ENCODE assay signal across 8 cellular contexts in the genomic region with DNA sequence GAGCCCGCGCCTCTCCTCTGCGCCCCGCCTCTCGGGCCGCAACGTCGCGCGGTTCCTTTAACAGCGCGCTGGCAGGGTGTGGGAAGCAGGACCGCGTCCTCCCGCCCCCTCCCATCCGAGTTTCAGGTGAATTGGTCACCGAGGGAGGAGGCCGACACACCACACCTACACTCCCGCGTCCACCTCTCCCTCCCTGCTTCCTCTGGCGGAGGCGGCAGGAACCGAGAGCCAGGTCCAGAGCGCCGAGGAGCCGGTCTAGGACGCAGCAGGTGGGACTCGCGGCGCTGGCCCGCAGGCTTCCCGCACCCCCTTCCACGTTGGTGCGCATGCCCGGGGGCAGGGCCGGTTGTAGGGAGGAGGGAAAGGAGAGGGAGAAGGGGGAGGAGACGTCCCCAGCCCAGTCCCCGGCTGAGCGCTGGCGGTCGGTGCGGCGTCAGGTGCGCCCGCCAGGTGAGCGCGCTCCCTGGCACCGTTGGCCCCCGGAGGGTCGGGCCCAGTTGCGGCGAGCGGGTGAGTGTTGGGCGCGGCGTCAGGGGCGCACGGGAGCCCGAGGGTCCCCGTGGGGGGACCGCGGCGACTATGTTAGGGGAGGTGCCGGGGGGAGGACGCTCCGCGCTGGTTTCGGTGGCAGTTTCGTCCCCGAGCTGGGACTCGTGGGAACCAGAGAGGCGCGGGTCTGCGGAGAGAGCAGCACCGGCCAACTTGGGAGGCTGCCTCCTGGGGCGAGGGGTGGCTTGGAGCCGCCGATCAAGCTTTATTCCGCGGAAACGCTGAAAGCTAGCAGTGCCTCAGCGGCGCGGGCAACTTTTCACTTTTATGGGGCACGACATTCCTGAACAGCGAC. TPM values are rescaled to one million over a fixed set of nuclear protein-coding genes. Genes with fewer than 3 reads are reported as not detected.
DNase-seq lines count a peak whose midpoint lies in the region; ATAC-seq and TF ChIP-seq lines count a peak whose summit lies in the region.

A gene with protein sequence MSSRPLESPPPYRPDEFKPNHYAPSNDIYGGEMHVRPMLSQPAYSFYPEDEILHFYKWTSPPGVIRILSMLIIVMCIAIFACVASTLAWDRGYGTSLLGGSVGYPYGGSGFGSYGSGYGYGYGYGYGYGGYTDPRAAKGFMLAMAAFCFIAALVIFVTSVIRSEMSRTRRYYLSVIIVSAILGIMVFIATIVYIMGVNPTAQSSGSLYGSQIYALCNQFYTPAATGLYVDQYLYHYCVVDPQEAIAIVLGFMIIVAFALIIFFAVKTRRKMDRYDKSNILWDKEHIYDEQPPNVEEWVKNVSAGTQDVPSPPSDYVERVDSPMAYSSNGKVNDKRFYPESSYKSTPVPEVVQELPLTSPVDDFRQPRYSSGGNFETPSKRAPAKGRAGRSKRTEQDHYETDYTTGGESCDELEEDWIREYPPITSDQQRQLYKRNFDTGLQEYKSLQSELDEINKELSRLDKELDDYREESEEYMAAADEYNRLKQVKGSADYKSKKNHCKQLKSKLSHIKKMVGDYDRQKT (plus strand): TSS at position 400 of the 844 bp plus-strand sequence. CDS start 11,455 bp downstream, outside the sequence.

- H3K27me3 ChIP-seq in right atrium auricular region: peaks cover 0 to 6% of the 10 kb centered on the region in 2 donors

- ATAC-seq in HG03025 (IDR thresholded peaks at IDR 0.05; ENCODE audit: low FRiP score, unreplicated experiment): peak; percentile 47
- peak; percentile 44 to 73 for ATAC-seq in activated naive CD4-positive, alpha-beta T cell treated with anti-CD3 and anti-CD28 coated beads, Interleukin-2, amount 50 U/mL, for 72 hours
- ATAC-seq in HG03135 (IDR thresholded peaks at IDR 0.05; ENCODE audit: unreplicated experiment): no peak

- no peaks in the 10 kb centered on the region for H3K9me3 ChIP-seq in right atrium auricular region

- TF ChIP-seq CTCF in right atrium auricular region (IDR thresholded peaks at IDR 0.05): no peak

- H3K27me3 Mint-ChIP-seq in activated CD4-positive, alpha-beta T cell treated with anti-CD3 and anti-CD28 coated beads, Interleukin-2, amount 10 ng/mL, durations not matched to agents 24 days and 14 days: peaks cover 62% of the 10 kb centered on the region

- peak within 1 kb of the TSS; percentile 84 for H3K4me3 Mint-ChIP-seq in activated CD4-positive, alpha-beta T cell treated with anti-CD3 and anti-CD28 coated beads, Interleukin-2, amount 10 ng/mL, durations not matched to agents 24 days and 14 days

- H3K36me3 Mint-ChIP-seq in activated CD4-positive, alpha-beta T cell treated with anti-CD3 and anti-CD28 coated beads, Interleukin-2, amount 10 ng/mL, durations not matched to agents 24 days and 14 days (ENCODE audit: low read depth): no peaks in the 10 kb centered on the region
- no peaks in the 10 kb centered on the region for H3K36me3 Mint-ChIP-seq in activated naive CD4-positive, alpha-beta T cell treated with anti-CD3 and anti-CD28 coated beads, Interleukin-2, amount 50 U/mL, for 72 hours

- peaks cover 4% of the 10 kb centered on the region for H3K4me1 Mint-ChIP-seq in activated CD4-positive, alpha-beta T cell treated with anti-CD3 and anti-CD28 coated beads, Interleukin-2, amount 10 ng/mL, durations not matched to agents 24 days and 14 days

- peak within 1 kb of the TSS; percentile 47 to 61 for H3K4me3 ChIP-seq in right atrium auricular region

- H3K9me3 Mint-ChIP-seq in activated CD4-positive, alpha-beta T cell treated with anti-CD3 and anti-CD28 coated beads, Interleukin-2, amount 10 ng/mL, durations not matched to agents 24 days and 14 days: no peaks in the 10 kb centered on the region
- H3K9me3 Mint-ChIP-seq in activated naive CD4-positive, alpha-beta T cell treated with anti-CD3 and anti-CD28 coated beads, Interleukin-2, amount 50 U/mL, for 72 hours: no peaks in the 10 kb centered on the region

- intact Hi-C loops in activated CD4-positive, alpha-beta T cell treated with anti-CD3 and anti-CD28 coated beads, Interleukin-2, amount 10 ng/mL, durations not matched to agents 24 days and 14 days (cut with micrococcal nuclease): loop anchor here (10.0 kb wide), 1 partner anchor 78 kb away; the partner anchor contains the start of gene MARVELD2

- peak; percentile 65 for DNase-seq in activated CD4-positive, alpha-beta T cell treated with anti-CD3 and anti-CD28 coated beads, Interleukin-2, amount 10 ng/mL, durations not matched to agents 24 days and 14 days
- no peak for DNase-seq in activated CD4-positive, alpha-beta T cell treated with anti-CD3 and anti-CD28 coated beads for 4 hours
- peak; percentile 62 for DNase-seq in NCI-H345 treated with DMSO at 0.1 percent for 48 hours (lab: John Stamatoyannopoulos, UW; ENCODE audit: unreplicated experiment)
- peak in 1 of 2 donors; percentile 37 for DNase-seq in activated naive CD4-positive, alpha-beta T cell treated with anti-CD3 and anti-CD28 coated beads, Interleukin-2, amount 50 U/mL, for 72 hours (ENCODE audit: low spot score in 2 of 2)
- DNase-seq in right atrium auricular region (ENCODE audit: low spot score): no peak
- DNase-seq in pulmonary artery endothelial cell (ENCODE audit: low read depth, low spot score): no peak

- no peaks in the 10 kb centered on the region for H3K36me3 ChIP-seq in right atrium auricular region

- H3K27ac Mint-ChIP-seq in activated CD4-positive, alpha-beta T cell treated with anti-CD3 and anti-CD28 coated beads, Interleukin-2, amount 10 ng/mL, durations not matched to agents 24 days and 14 days: no peak within 1 kb of the TSS
- no peak within 1 kb of the TSS for H3K27ac Mint-ChIP-seq in activated naive CD4-positive, alpha-beta T cell treated with anti-CD3 and anti-CD28 coated beads, Interleukin-2, amount 50 U/mL, for 72 hours

- H3K4me1 ChIP-seq in right atrium auricular region: peaks cover 0 to 25% of the 10 kb centered on the region in 2 donors

- no peak within 1 kb of the TSS for H3K27ac ChIP-seq in right atrium auricular region

RNA-seq across cellular contexts. Expression of the gene that starts here (rescaled TPM):
- 0.12 and 0.14 TPM in 2 replicates for total RNA-seq in activated CD4-positive, alpha-beta T cell treated with anti-CD3 and anti-CD28 coated beads, Interleukin-2, amount 10 ng/mL, durations not matched to agents 24 days and 14 days
- under 1 TPM; 0.58 to 0.84 TPM for total RNA-seq in activated naive CD4-positive, alpha-beta T cell treated with anti-CD3 and anti-CD28 coated beads, Interleukin-2, amount 50 U/mL, for 72 hours
- total RNA-seq in right atrium auricular region (1 to 10 TPM; 2.7 to 3.2 TPM), pulmonary artery endothelial cell (14.0 and 36.5 TPM in 2 replicates)

Comparison
In these comparisons a context has a peak if more than half of its experiments do, and no peak if none do; other contexts are left out.
1. Peak in DNase-seq in activated CD4-positive, alpha-beta T cell treated with anti-CD3 and anti-CD28 coated beads, Interleukin-2, amount 10 ng/mL, durations not matched to agents 24 days and 14 days; RNA of the gene not detected or under 1 TPM.
2. Peak in ATAC-seq in activated naive CD4-positive, alpha-beta T cell treated with anti-CD3 and anti-CD28 coated beads, Interleukin-2, amount 50 U/mL, for 72 hours; RNA of the gene not detected or under 1 TPM.